8 cellular contexts compared by ENCODE assay signal in the genomic region with DNA sequence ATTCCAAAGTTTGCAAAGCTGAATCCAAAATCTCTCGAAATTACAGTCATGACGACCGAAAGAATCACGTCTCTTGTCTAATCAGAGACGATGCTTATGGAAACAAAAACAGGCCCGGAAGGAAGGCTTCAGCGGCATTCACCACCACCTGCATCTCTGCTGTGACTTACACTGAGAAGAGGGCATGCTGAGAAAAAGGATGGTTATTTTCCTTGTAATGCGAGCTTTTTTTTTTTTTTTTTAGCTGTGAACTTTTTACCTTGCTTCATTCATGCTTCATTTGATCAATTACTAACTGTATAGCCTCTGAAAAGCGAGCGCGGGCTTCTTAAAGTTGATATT.
DNase-seq lines count a peak whose midpoint lies in the region; ATAC-seq and TF ChIP-seq lines count a peak whose summit lies in the region.

No MANE protein-coding gene starts in this region.

- H3K4me1 ChIP-seq in vagina: peaks cover 21% of the 10 kb centered on the region

- no peak for DNase-seq in stimulated activated naive CD8-positive, alpha-beta T cell treated with anti-CD3 and anti-CD28 coated beads, Interleukin-15, Interleukin-2, amounts not matched to agents 100 U/mL and 50 U/mL, for 24 hours
- DNase-seq in activated naive CD8-positive, alpha-beta T cell treated with anti-CD3 and anti-CD28 coated beads, Interleukin-2, amount 50 U/mL, for 24 hours: no peak
- peak in 1 of 2 donors; percentile 27 for DNase-seq in left colon
- no peak for DNase-seq in vagina (ENCODE audit: extremely low spot score in 2 of 2)
- no peak for DNase-seq in activated effector memory CD4-positive, alpha-beta T cell treated with Interleukin-2 at 50 U/mL for 16 hours

- peak overlapping the region; percentile 49 to 79 for H3K4me3 ChIP-seq in vagina

- H3K27ac ChIP-seq in vagina: peak overlapping the region; percentile 60

- no peak overlapping the region for H3K27ac Mint-ChIP-seq in stimulated activated naive CD8-positive, alpha-beta T cell treated with anti-CD3 and anti-CD28 coated beads, Interleukin-15, Interleukin-2, amounts not matched to agents 100 ng/mL and 50 ng/mL, for 24 hours
- H3K27ac Mint-ChIP-seq in activated naive CD8-positive, alpha-beta T cell treated with anti-CD3 and anti-CD28 coated beads, Interleukin-2, amount 50 U/mL, for 24 hours: no peak overlapping the region

- H3K9me3 ChIP-seq in vagina: no peaks in the 10 kb centered on the region

- no peaks in the 10 kb centered on the region for H3K27me3 ChIP-seq in vagina

- H3K4me3 Mint-ChIP-seq in stimulated activated naive CD8-positive, alpha-beta T cell treated with anti-CD3 and anti-CD28 coated beads, Interleukin-15, Interleukin-2, amounts not matched to agents 100 ng/mL and 50 ng/mL, for 24 hours: peak overlapping the region; percentile 57
- H3K4me3 Mint-ChIP-seq in activated naive CD8-positive, alpha-beta T cell treated with anti-CD3 and anti-CD28 coated beads, Interleukin-2, amount 50 U/mL, for 24 hours: peak overlapping the region; percentile 43

- TF ChIP-seq POLR2A in vagina (IDR thresholded peaks at IDR 0.05): no peak

- TF ChIP-seq CTCF in vagina (IDR thresholded peaks at IDR 0.05): no peak

- intact Hi-C loops in left colon (cut with DNase I, micrococcal nuclease): no loop called here
- intact Hi-C loops in vagina (cut with DNase I): no loop called here

- peaks cover 22% of the 10 kb centered on the region for H3K4me1 Mint-ChIP-seq in stimulated activated naive CD8-positive, alpha-beta T cell treated with anti-CD3 and anti-CD28 coated beads, Interleukin-15, Interleukin-2, amounts not matched to agents 100 ng/mL and 50 ng/mL, for 24 hours (ENCODE audit: low read depth)
- peaks cover 15% of the 10 kb centered on the region for H3K4me1 Mint-ChIP-seq in activated naive CD8-positive, alpha-beta T cell treated with anti-CD3 and anti-CD28 coated beads, Interleukin-2, amount 50 U/mL, for 24 hours

- no peak for ATAC-seq in stimulated activated naive CD8-positive, alpha-beta T cell treated with anti-CD3 and anti-CD28 coated beads, Interleukin-15, Interleukin-2, amounts not matched to agents 100 U/mL and 50 U/mL, for 24 hours
- no peak for ATAC-seq in activated naive CD8-positive, alpha-beta T cell treated with anti-CD3 and anti-CD28 coated beads, Interleukin-2, amount 50 U/mL, for 24 hours
- peak; percentile 12 for ATAC-seq in left colon
- ATAC-seq in HG03139 (IDR thresholded peaks at IDR 0.05; ENCODE audit: unreplicated experiment): no peak
- ATAC-seq in GM21717 (IDR thresholded peaks at IDR 0.05; ENCODE audit: unreplicated experiment): no peak

- H3K27me3 Mint-ChIP-seq in stimulated activated naive CD8-positive, alpha-beta T cell treated with anti-CD3 and anti-CD28 coated beads, Interleukin-15, Interleukin-2, amounts not matched to agents 100 ng/mL and 50 ng/mL, for 24 hours: peaks cover 79% of the 10 kb centered on the region
- H3K27me3 Mint-ChIP-seq in activated naive CD8-positive, alpha-beta T cell treated with anti-CD3 and anti-CD28 coated beads, Interleukin-2, amount 50 U/mL, for 24 hours: peaks cover 78% of the 10 kb centered on the region

- no peaks in the 10 kb centered on the region for H3K36me3 Mint-ChIP-seq in stimulated activated naive CD8-positive, alpha-beta T cell treated with anti-CD3 and anti-CD28 coated beads, Interleukin-15, Interleukin-2, amounts not matched to agents 100 ng/mL and 50 ng/mL, for 24 hours (ENCODE audit: low read depth)
- H3K36me3 Mint-ChIP-seq in activated naive CD8-positive, alpha-beta T cell treated with anti-CD3 and anti-CD28 coated beads, Interleukin-2, amount 50 U/mL, for 24 hours (ENCODE audit: low read depth): no peaks in the 10 kb centered on the region

- H3K36me3 ChIP-seq in vagina: no peaks in the 10 kb centered on the region

- H3K9me3 Mint-ChIP-seq in stimulated activated naive CD8-positive, alpha-beta T cell treated with anti-CD3 and anti-CD28 coated beads, Interleukin-15, Interleukin-2, amounts not matched to agents 100 ng/mL and 50 ng/mL, for 24 hours: no peaks in the 10 kb centered on the region
- H3K9me3 Mint-ChIP-seq in activated naive CD8-positive, alpha-beta T cell treated with anti-CD3 and anti-CD28 coated beads, Interleukin-2, amount 50 U/mL, for 24 hours: no peaks in the 10 kb centered on the region
